7 cellular contexts compared by ENCODE assay signal in genomic region chr12:40435251-40435650, GRCh38.
"Had no signal": no experiment of that assay in that cellular context is flagged by ENCODE, and none has a peak within 500 bp of the region (broad histone marks: within the 10 kb centered on the region; RNA-seq: fewer than 3 reads in every experiment).

No MANE protein-coding gene starts in this region.

- DNase-seq: Karpas-422, Kasumi-1, KBM-7, KG1 had no signal

- H3K27ac ChIP-seq: HL-60, KMS-11 had no signal

- H3K9ac ChIP-seq: KMS-11 had no signal

- H3K4me2 ChIP-seq: KMS-11 had no signal

- FAIRE-seq: HTR-8/SVneo had no signal
